Comparison of ENCODE assay signal across 1 cellular context in genomic region chr1:42922687-42923366, GRCh38.
TF ChIP-seq lines count a peak whose summit lies in the region.

No MANE protein-coding gene starts in this region.

TF ChIP-seq in K562, 482 proteins besides CTCF, POLR2A, EP300 and RAD21 (continued from another document and continues in another):
- no peak for TF ChIP-seq ID3 (CRISPR knock-in tag; IDR thresholded peaks at IDR 0.05)
- TF ChIP-seq ID3 (tag; IDR thresholded peaks at IDR 0.05): peak; percentile 66; the same call in 1 of the 2 replicates
- peak; percentile 89; the same call in 1 of the 2 replicates for TF ChIP-seq ESRRA (IDR thresholded peaks at IDR 0.05; ENCODE audit: borderline replicate concordance, low read depth)
- no peak for TF ChIP-seq MBD1 (CRISPR knock-in tag; IDR thresholded peaks at IDR 0.05)
- TF ChIP-seq SAP30 (IDR thresholded peaks at IDR 0.05; ENCODE audit: borderline replicate concordance, insufficient read depth, low read depth, low read length, poor library complexity, severe bottlenecking): no peak
- no peak for TF ChIP-seq CREB3 (tag; conservative IDR thresholded peaks at IDR 0.05; ENCODE audit: low read depth)
- no peak for TF ChIP-seq FUS (optimal IDR thresholded peaks at IDR 0.05; ENCODE audit: low read depth, low read length)
- TF ChIP-seq MLLT1 (IDR thresholded peaks at IDR 0.05): peak; percentile 15 to 65; a peak in 3 of 4 replicates
- no peak for TF ChIP-seq EZH2 (IDR thresholded peaks at IDR 0.05; ENCODE audit: borderline replicate concordance, low read depth, low read length)
- no peak for TF ChIP-seq USF2 (CRISPR knock-in tag; IDR thresholded peaks at IDR 0.05)
- no peak for TF ChIP-seq E2F8 (IDR thresholded peaks at IDR 0.05; ENCODE audit: low read depth, partially characterized antibody)
- TF ChIP-seq ARID3B (CRISPR knock-in tag; IDR thresholded peaks at IDR 0.05; ENCODE audit: borderline replicate concordance): no peak
- no peak for TF ChIP-seq SIRT6 (IDR thresholded peaks at IDR 0.05; ENCODE audit: low read depth, low read length)
- no peak for TF ChIP-seq NUFIP1 (IDR thresholded peaks at IDR 0.05; ENCODE audit: partially characterized antibody)
- TF ChIP-seq KLF16 (IDR thresholded peaks at IDR 0.05): peak; percentile 62
- no peak for TF ChIP-seq POLR2AphosphoS2 (IDR thresholded peaks at IDR 0.05; ENCODE audit: low read length)
- TF ChIP-seq RNF2 (IDR thresholded peaks at IDR 0.05): peak; percentile 24; the same call in 1 of the 2 replicates
- TF ChIP-seq ZNF165 (CRISPR knock-in tag; IDR thresholded peaks at IDR 0.05; ENCODE audit: borderline replicate concordance): no peak
- 0 out of 2 replicates have a peak, but pooled peaks have one; percentile 31 for TF ChIP-seq TEAD2 (tag; IDR thresholded peaks at IDR 0.05)
- 0 out of 2 replicates have a peak, but pooled peaks have one; percentile 4 for TF ChIP-seq ZNF668 (CRISPR knock-in tag; IDR thresholded peaks at IDR 0.05)
- TF ChIP-seq HDAC1 (IDR thresholded peaks at IDR 0.05): peak in 1 of 2 experiments; percentile 66; a peak in 3 of 4 replicates
- TF ChIP-seq CBFA2T2 (conservative IDR thresholded peaks at IDR 0.05): peak; percentile 59
- TF ChIP-seq ZNF121 (CRISPR knock-in tag; conservative IDR thresholded peaks at IDR 0.05): no peak
- TF ChIP-seq CBX8 (IDR thresholded peaks at IDR 0.05; ENCODE audit: borderline replicate concordance, extremely low read depth, low read depth, low read length, poor library complexity, severe bottlenecking): no peak
- no peak for TF ChIP-seq FOXA1 (IDR thresholded peaks at IDR 0.05; ENCODE audit: borderline replicate concordance)
- TF ChIP-seq ASH1L (IDR thresholded peaks at IDR 0.05; ENCODE audit: borderline replicate concordance, low read depth, partially characterized antibody): no peak
- no peak for TF ChIP-seq HSF4 (CRISPR knock-in tag; IDR thresholded peaks at IDR 0.05; ENCODE audit: borderline replicate concordance)
- TF ChIP-seq ELF4 (CRISPR knock-in tag; IDR thresholded peaks at IDR 0.05): no peak
- peak; percentile 37; the same call in 1 of the 2 replicates for TF ChIP-seq SOX6 (IDR thresholded peaks at IDR 0.05)
- TF ChIP-seq PHF20 (IDR thresholded peaks at IDR 0.05; ENCODE audit: partially characterized antibody): no peak
- no peak for TF ChIP-seq FIP1L1 (IDR thresholded peaks at IDR 0.05; ENCODE audit: low read depth, low read length, poor library complexity, severe bottlenecking)
- no peak for TF ChIP-seq POU5F1 (IDR thresholded peaks at IDR 0.05; ENCODE audit: borderline replicate concordance, low read depth, low read length, partially characterized antibody)
- no peak for TF ChIP-seq ATF3 (IDR thresholded peaks at IDR 0.05)
- TF ChIP-seq ATF3 (CRISPR knock-in tag; conservative IDR thresholded peaks at IDR 0.05): 0 out of 2 replicates have a peak, but pooled peaks have one; percentile 24
- TF ChIP-seq NR2C1 (IDR thresholded peaks at IDR 0.05): no peak; the same call in 1 of the 2 replicates
- TF ChIP-seq NR2C1 (tag; IDR thresholded peaks at IDR 0.05): 0 out of 2 replicates have a peak, but pooled peaks have one; percentile 16
- no peak for TF ChIP-seq SRSF1 (IDR thresholded peaks at IDR 0.05; ENCODE audit: low read depth, low read length)
- no peak for TF ChIP-seq NFIX (CRISPR knock-in tag; IDR thresholded peaks at IDR 0.05; ENCODE audit: low read depth)
- TF ChIP-seq TRIM28 (IDR thresholded peaks at IDR 0.05): peak; percentile 74
- TF ChIP-seq EHMT2 (IDR thresholded peaks at IDR 0.05): peak; percentile 40; the same call in 1 of the 2 replicates
- TF ChIP-seq BACH1 (tag; IDR thresholded peaks at IDR 0.05): no peak
- peak; percentile 30 for TF ChIP-seq PRDM10 (IDR thresholded peaks at IDR 0.05; ENCODE audit: partially characterized antibody)
- TF ChIP-seq ZNF79 (CRISPR knock-in tag; IDR thresholded peaks at IDR 0.05; ENCODE audit: low read depth): no peak
- TF ChIP-seq ARID1B (IDR thresholded peaks at IDR 0.05): peak; percentile 77
- no peak for TF ChIP-seq HNRNPL (IDR thresholded peaks at IDR 0.05; ENCODE audit: low read depth, low read length)
- TF ChIP-seq BHLHE40 (IDR thresholded peaks at IDR 0.05; ENCODE audit: low read length): peak; percentile 48; the same call in 1 of the 2 replicates
- TF ChIP-seq ZNF134 (CRISPR knock-in tag; conservative IDR thresholded peaks at IDR 0.05): no peak
- no peak for TF ChIP-seq ZNF140 (CRISPR knock-in tag; IDR thresholded peaks at IDR 0.05)
- TF ChIP-seq SMAD4 (CRISPR knock-in tag; conservative IDR thresholded peaks at IDR 0.05): 0 out of 2 replicates have a peak, but pooled peaks have one; percentile 27
- TF ChIP-seq ZC3H8 (IDR thresholded peaks at IDR 0.05): no peak
- no peak for TF ChIP-seq ZNF75A (CRISPR knock-in tag; IDR thresholded peaks at IDR 0.05)
- TF ChIP-seq ARID2 (IDR thresholded peaks at IDR 0.05): 0 out of 2 replicates have a peak, but pooled peaks have one; percentile 61
- peak; percentile 67 for TF ChIP-seq GATA2 (CRISPR knock-in tag; IDR thresholded peaks at IDR 0.05)
